Comparison of ENCODE assay signal across 8 cellular contexts in the genomic region with DNA sequence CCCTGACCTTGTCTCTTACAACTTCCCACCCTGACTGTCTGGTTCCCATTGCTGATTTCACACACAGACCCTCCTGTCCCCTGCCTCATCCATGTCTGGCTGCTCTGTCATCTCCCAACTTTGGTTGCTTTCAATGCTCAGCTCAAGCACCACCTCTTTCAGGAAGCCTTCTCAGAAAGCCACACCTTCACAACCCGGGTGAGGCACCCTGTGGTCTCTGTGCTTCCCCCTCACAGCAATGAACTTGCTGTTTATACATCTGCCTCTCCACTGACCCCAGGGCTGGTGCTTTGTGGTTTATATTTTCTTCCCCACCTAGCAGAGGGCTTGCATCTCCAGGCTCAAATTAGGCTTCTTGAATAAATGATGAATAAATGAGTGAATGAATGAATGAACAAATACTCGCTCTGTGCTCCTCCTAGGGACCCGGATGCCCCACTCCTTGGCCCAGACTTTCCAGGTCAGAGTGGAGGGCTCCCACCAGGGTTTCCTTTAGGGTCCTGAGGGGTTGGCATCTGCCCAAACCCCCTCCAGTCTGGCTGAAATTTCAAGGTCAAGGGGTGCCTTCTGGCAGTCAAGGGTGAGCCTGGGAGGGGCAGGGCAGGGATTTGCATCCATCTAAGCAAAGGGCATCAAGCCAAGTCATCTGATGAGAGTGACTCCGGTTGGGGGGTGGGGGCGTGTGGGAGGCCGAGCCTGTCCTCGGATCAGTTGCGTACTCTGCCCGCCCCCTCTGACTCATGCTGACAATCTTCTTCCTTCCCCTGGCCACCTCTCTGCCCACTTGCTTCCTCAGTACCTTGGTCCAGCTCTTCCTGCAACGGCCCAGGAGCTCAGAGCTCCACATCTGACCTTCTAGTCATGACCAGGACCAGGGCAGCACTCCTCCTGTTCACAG. TPM values are rescaled to one million over a fixed set of nuclear protein-coding genes. Genes with fewer than 3 reads are reported as not detected.
DNase-seq lines count a peak whose midpoint lies in the region; TF ChIP-seq lines count a peak whose summit lies in the region.

A gene (plus strand): TSS at position 783 of the 898 bp plus-strand sequence. CDS start 79 bp downstream, at position 862.

- no peak within 1 kb of the TSS for H3K27ac ChIP-seq in right atrium auricular region

- no peak within 1 kb of the TSS for H3K4me3 ChIP-seq in right atrium auricular region

- DNase-seq in GDM1 (lab: John Stamatoyannopoulos, UW) (peak; percentile 72), GOT3 (lab: John Stamatoyannopoulos, UW) (peak; percentile 11), NAMALWA (ENCODE audit: low spot score) (peak; percentile 15), right atrium auricular region (ENCODE audit: low spot score) (peak; percentile 69), HEK293T (ENCODE audit: extremely low spot score) (no peak), superior temporal gyrus (ENCODE audit: extremely low spot score) (no peak)
- DNase-seq in activated T-cell treated with anti-CD3 and anti-CD28 coated beads, Interleukin-2, amount 50 U/mL, for 48 hours = peak; percentile 85 to 88
- peak; percentile 60 for DNase-seq in stimulated activated CD4-positive, alpha-beta T cell treated with anti-CD3 and anti-CD28 coated beads, Interleukin-4, amount 100 ng/mL, for 24 hours

- POLR2A ChIA-PET in HEK293T (lab: Yijun Ruan, JAX) = no interaction called here

- peaks cover 0 to 11% of the 10 kb centered on the region in 2 donors for H3K4me1 ChIP-seq in right atrium auricular region

- H3K27me3 ChIP-seq in right atrium auricular region = no peaks in the 10 kb centered on the region

- CTCF ChIA-PET in HEK293T (lab: Yijun Ruan, JAX) = interaction anchor here (0.6 kb wide), 1 partner anchor 30 kb away, joined by 3 read pairs; no protein-coding TSS in a partner anchor

- H3K36me3 ChIP-seq in right atrium auricular region = no peaks in the 10 kb centered on the region

- H3K9me3 ChIP-seq in right atrium auricular region = no peaks in the 10 kb centered on the region

- no peak for TF ChIP-seq CTCF in right atrium auricular region (IDR thresholded peaks at IDR 0.05)

TF ChIP-seq in HEK293T, 16 proteins besides CTCF, POLR2A, EP300 and RAD21:
- no peak for TF ChIP-seq HDGF (IDR thresholded peaks at IDR 0.05; ENCODE audit: borderline replicate concordance)
- TF ChIP-seq, protein P1, sequence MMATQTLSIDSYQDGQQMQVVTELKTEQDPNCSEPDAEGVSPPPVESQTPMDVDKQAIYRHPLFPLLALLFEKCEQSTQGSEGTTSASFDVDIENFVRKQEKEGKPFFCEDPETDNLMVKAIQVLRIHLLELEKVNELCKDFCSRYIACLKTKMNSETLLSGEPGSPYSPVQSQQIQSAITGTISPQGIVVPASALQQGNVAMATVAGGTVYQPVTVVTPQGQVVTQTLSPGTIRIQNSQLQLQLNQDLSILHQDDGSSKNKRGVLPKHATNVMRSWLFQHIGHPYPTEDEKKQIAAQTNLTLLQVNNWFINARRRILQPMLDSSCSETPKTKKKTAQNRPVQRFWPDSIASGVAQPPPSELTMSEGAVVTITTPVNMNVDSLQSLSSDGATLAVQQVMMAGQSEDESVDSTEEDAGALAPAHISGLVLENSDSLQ (IDR thresholded peaks at IDR 0.05) = no peak
- TF ChIP-seq ZNF384 (IDR thresholded peaks at IDR 0.05) = no peak
- TF ChIP-seq LEF1 (IDR thresholded peaks at IDR 0.05; ENCODE audit: borderline replicate concordance) = no peak
- no peak for TF ChIP-seq CTBP1 (IDR thresholded peaks at IDR 0.05; ENCODE audit: borderline replicate concordance)

RNA-seq across cellular contexts. Expression of the gene that starts here (rescaled TPM):
- total RNA-seq in right atrium auricular region = 1 to 10 TPM in 1 of 2 donors, under 1 TPM in 1; 0.78 to 2.6 TPM

Comparison
In these comparisons a context has a peak if more than half of its experiments do, and no peak if none do; other contexts are left out.
1. DNase-seq: peak in GDM1 (single experiment), GOT3 (single experiment), NAMALWA (single experiment), activated T-cell treated with anti-CD3 and anti-CD28 coated beads, Interleukin-2, amount 50 U/mL, for 48 hours (2 of 2), right atrium auricular region (single experiment) and stimulated activated CD4-positive, alpha-beta T cell treated with anti-CD3 and anti-CD28 coated beads, Interleukin-4, amount 100 ng/mL, for 24 hours (single experiment); none in HEK293T (single experiment) and superior temporal gyrus (single experiment).